16 cellular contexts compared by ENCODE assay signal in the genomic region with DNA sequence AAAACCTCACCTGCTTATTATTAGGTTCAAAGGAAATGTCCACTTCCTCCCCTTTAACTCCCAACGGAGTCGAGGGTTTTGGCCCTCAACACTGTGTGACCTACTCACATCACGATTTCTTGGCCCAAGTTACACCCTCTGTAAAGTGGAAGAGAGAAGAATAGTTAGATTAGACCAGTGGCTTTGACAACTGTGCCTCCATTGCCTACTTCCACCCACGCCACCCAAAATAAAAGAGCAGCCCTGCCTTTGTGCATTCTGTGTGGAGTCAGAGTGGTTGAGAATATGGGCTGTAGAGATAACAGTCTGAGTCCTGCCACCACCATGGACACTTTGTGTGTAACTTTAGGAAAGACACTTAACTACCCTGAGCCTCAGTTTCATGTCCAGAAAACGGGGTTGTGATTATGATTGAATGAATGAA. TPM values are rescaled to one million over a fixed set of nuclear protein-coding genes. Genes with fewer than 3 reads are reported as not detected.
DNase-seq lines count a peak whose midpoint lies in the region; ATAC-seq and TF ChIP-seq lines count a peak whose summit lies in the region.
"Had no signal": no experiment of that assay in that cellular context is flagged by ENCODE, and none has a peak within 500 bp of the region (broad histone marks: within the 10 kb centered on the region; RNA-seq: fewer than 3 reads in every experiment).

No MANE protein-coding gene starts in this region.

- no peak overlapping the region for H3K23ac ChIP-seq in H9 (ENCODE audit: insufficient read length, low read depth, low read length)

- H3K9me3 ChIP-seq in BLaER1 treated with 17β-estradiol and CSF1 and Interleukin-3, amounts not matched to agents 10 nM and 100 nM (replicated peaks in 1 of 11): no peaks in the 10 kb centered on the region
- H3K9me3 ChIP-seq in H9 (ENCODE audit: control insufficient read depth, low read depth, low read length) (no peaks in the 10 kb centered on the region), psoas muscle (no peaks in the 10 kb centered on the region)

- ATAC-seq in psoas muscle: no peak
- ATAC-seq: HCT116, PC-3 had no signal

- H3K9ac ChIP-seq in BLaER1 treated with 17β-estradiol and CSF1 and Interleukin-3, amounts not matched to agents 10 nM and 100 nM: no peak overlapping the region; a peak in 2 of 22 replicates
- H3K9ac ChIP-seq in H9 (ENCODE audit: extremely low read depth, insufficient read length, low read length): no peak overlapping the region
- H3K9ac ChIP-seq: GM23248 had no signal

- no peak overlapping the region for H3K4me3 ChIP-seq in BLaER1 treated with 17β-estradiol and CSF1 and Interleukin-3, amounts not matched to agents 10 nM and 100 nM
- H3K4me3 ChIP-seq in psoas muscle: no peak overlapping the region
- H3K4me3 ChIP-seq: GM23248 had no signal

- H3K36me3 ChIP-seq in BLaER1 treated with 17β-estradiol and CSF1 and Interleukin-3, amounts not matched to agents 10 nM and 100 nM: no peaks in the 10 kb centered on the region; a peak in 3 of 22 replicates
- H3K36me3 ChIP-seq in psoas muscle (ENCODE audit: insufficient read depth in 1 of 2, low read depth in 1 of 2): no peaks in the 10 kb centered on the region

- DNase-seq in H9: no peak
- no peak for DNase-seq in psoas muscle
- DNase-seq in COR-L47 (lab: John Stamatoyannopoulos, UW): no peak
- DNase-seq in caudate nucleus (lab: John Stamatoyannopoulos, UW): no peak
- no peak for DNase-seq in dermis blood vessel endothelial cell
- DNase-seq: GM23248, KG1, NCI-H187 treated with DMSO at 0.1 percent for 48 hours, NCI-H345, NCI-H524 treated with DMSO at 0.1 percent for 48 hours, PC-3 had no signal

- H3K23me2 ChIP-seq in H9 (ENCODE audit: insufficient read length, low read depth, low read length, poor library complexity, severe bottlenecking): peaks cover 3% of the 10 kb centered on the region

- H4K91ac ChIP-seq in H9 (ENCODE audit: insufficient read length, low read depth, low read length): no peak overlapping the region

- intact Hi-C loops in psoas muscle (cut with DNase I): no loop called here

- H3K36me3 Mint-ChIP-seq in H9 (ENCODE audit: insufficient read depth in 1 of 3, low read depth in 3 of 3): peaks cover 0 to 4% (median 0%) of the 10 kb centered on the region in 3 experiments; a peak in 2 of 7 replicates
- H3K36me3 Mint-ChIP-seq in brain: no peaks in the 10 kb centered on the region

- H3T11ph ChIP-seq in H9 (ENCODE audit: low read length): no peak overlapping the region

- H3K27me3 ChIP-seq in BLaER1 treated with 17β-estradiol and CSF1 and Interleukin-3, amounts not matched to agents 10 nM and 100 nM: no peaks in the 10 kb centered on the region
- H3K27me3 ChIP-seq in H9 (ENCODE audit: insufficient read depth, low read length): no peaks in the 10 kb centered on the region
- no peaks in the 10 kb centered on the region for H3K27me3 ChIP-seq in psoas muscle (ENCODE audit: insufficient read depth in 3 of 3, low read length in 2 of 3)

- no CpG with 5 or more reads among the region's 5 CpGs for WGBS in H9 (ENCODE audit: extremely low coverage, insufficient read length, low lambda C conversion rate)
- WGBS in psoas muscle, 3 donors: 36 to 44% (median 37%) methylated on average over 5 of the region's 5 CpGs

- H3K4me1 Mint-ChIP-seq in H9: peaks cover 13 to 16% of the 10 kb centered on the region in 2 experiments
- peaks cover 45% of the 10 kb centered on the region for H3K4me1 Mint-ChIP-seq in brain

- peak overlapping the region; percentile 49 for H2BK20ac ChIP-seq in H9 (ENCODE audit: low read depth, low read length, poor library complexity, severe bottlenecking)

- no peak overlapping the region for H3K18ac ChIP-seq in H9 (ENCODE audit: insufficient read length, low read depth, low read length)

- peaks cover 2% of the 10 kb centered on the region; the same call in 1 of the 2 replicates for H3K79me2 ChIP-seq in H9 (ENCODE audit: insufficient read depth, low read length)

- H3K4ac ChIP-seq in H9 (ENCODE audit: low read depth, low read length): no peak overlapping the region

- H4K8ac ChIP-seq in H9 (replicated peaks; ENCODE audit: insufficient read length, low read depth, low read length): no peak overlapping the region

- peaks cover 29 to 43% (median 35%) of the 10 kb centered on the region in 10 experiments for H3K4me1 ChIP-seq in BLaER1 treated with 17β-estradiol and CSF1 and Interleukin-3, amounts not matched to agents 10 nM and 100 nM
- H3K4me1 ChIP-seq in H9 (ENCODE audit: insufficient read depth, low read length) (peaks cover 4% of the 10 kb centered on the region; the same call in 1 of the 2 replicates), psoas muscle (peaks cover 33% of the 10 kb centered on the region)

- no peak overlapping the region for H2BK5ac ChIP-seq in H9 (ENCODE audit: insufficient read length, low read length)

- H4K20me1 ChIP-seq in BLaER1 treated with 17β-estradiol and CSF1 and Interleukin-3, amounts not matched to agents 10 nM and 100 nM: no peaks in the 10 kb centered on the region
- no peaks in the 10 kb centered on the region for H4K20me1 ChIP-seq in H9 (ENCODE audit: control insufficient read depth, insufficient read depth, insufficient read length)

- H4K5ac ChIP-seq in H9 (ENCODE audit: insufficient read length, low read depth, low read length): no peak overlapping the region

- no peak for TF ChIP-seq CTCF in H9 (conservative IDR thresholded peaks at IDR 0.05)
- no peak for TF ChIP-seq CTCF in brain (conservative IDR thresholded peaks at IDR 0.05)
- TF ChIP-seq CTCF in psoas muscle (IDR thresholded peaks at IDR 0.05): no peak

- H3K4me3 Mint-ChIP-seq in H9: peak overlapping the region in 1 of 2 experiments; percentile 5; a peak in 1 of 5 replicates
- peak overlapping the region in 1 of 5 experiments; percentile 48 for H3K4me3 Mint-ChIP-seq in brain

- peak overlapping the region in 4 of 11 experiments; percentile 99 to 100 (median 100); a peak in 8 of 22 replicates for H3K27ac ChIP-seq in BLaER1 treated with 17β-estradiol and CSF1 and Interleukin-3, amounts not matched to agents 10 nM and 100 nM
- H3K27ac ChIP-seq in H9 (ENCODE audit: insufficient read length, low read depth, low read length) (no peak overlapping the region), psoas muscle (peak overlapping the region; percentile 36), caudate nucleus (ENCODE audit: low read depth, low read length) (no peak overlapping the region)
- H3K27ac ChIP-seq: C4-2B, GM23248, RWPE1 had no signal

- H2AK5ac ChIP-seq in H9 (ENCODE audit: insufficient read length, low read length): no peak overlapping the region

- H3K27ac Mint-ChIP-seq in H9 (no peak overlapping the region), brain (peak overlapping the region in 4 of 5 experiments; percentile 0 to 97 (median 68))

- H3K56ac ChIP-seq in H9 (ENCODE audit: insufficient read length, low read depth, low read length): no peak overlapping the region

- H3K4me2 ChIP-seq in BLaER1 treated with 17β-estradiol and CSF1 and Interleukin-3, amounts not matched to agents 10 nM and 100 nM: peak overlapping the region in 9 of 11 experiments; percentile 81 to 97 (median 87); a peak in 16 of 22 replicates
- no peak overlapping the region for H3K4me2 ChIP-seq in H9 (ENCODE audit: insufficient read depth, insufficient read length, low read length)

- no peaks in the 10 kb centered on the region for H3K27me3 Mint-ChIP-seq in H9 (ENCODE audit: low read depth)
- peaks cover 5% of the 10 kb centered on the region for H3K27me3 Mint-ChIP-seq in brain

- H3K9me3 Mint-ChIP-seq in H9 (no peaks in the 10 kb centered on the region), brain (no peaks in the 10 kb centered on the region)

- H2BK12ac ChIP-seq in H9 (ENCODE audit: insufficient read length, low read depth, low read length): no peak overlapping the region

- no peak overlapping the region for H2BK120ac ChIP-seq in H9 (ENCODE audit: low read depth, low read length, poor library complexity, severe bottlenecking)

- H2BK15ac ChIP-seq in H9 (ENCODE audit: low read depth, low read length): no peak overlapping the region

- no peak overlapping the region for H2AFZ ChIP-seq in H9 (ENCODE audit: low read length)
- H2AFZ ChIP-seq: GM23248 had no signal

- H3K14ac ChIP-seq in H9 (ENCODE audit: insufficient read depth, low read length): no peak overlapping the region

- no peaks in the 10 kb centered on the region for H3K79me1 ChIP-seq in H9 (ENCODE audit: insufficient read depth, low read depth, low read length, poor library complexity, severe bottlenecking)

RNA-seq across cellular contexts. Expression of gene HDGF, which starts 4.1 kb away (rescaled TPM):
- total RNA-seq in H9 (2021) (308 and 310 TPM in 2 replicates), psoas muscle (100 to 1,000 TPM; 164 to 240 (median 208) TPM), dermis blood vessel endothelial cell (149 and 294 TPM in 2 replicates)
- polyA plus RNA-seq in brain (ENCODE audit: insufficient read depth, low read depth, low replicate concordance) (502 TPM), psoas muscle (100 to 1,000 TPM; 161 to 367 (median 163) TPM)

RNA-seq across cellular contexts. Expression of gene PRCC, which starts 11.8 kb away (rescaled TPM):
- total RNA-seq in H9 (2021) (129 TPM in 2 replicates), psoas muscle (10 to 100 TPM; 43.7 to 69.3 (median 64.0) TPM), dermis blood vessel endothelial cell (12.3 and 15.6 TPM in 2 replicates)
- polyA plus RNA-seq in brain (ENCODE audit: insufficient read depth, low read depth, low replicate concordance) (111 TPM), psoas muscle (100 to 1,000 TPM in 1 of 3 donors, 10 to 100 TPM in 2; 46.8 to 107 (median 72.0) TPM)

RNA-seq across cellular contexts. Expression of gene MRPL24, which starts 14.7 kb away (rescaled TPM):
- 27.3 and 29.0 TPM in 2 replicates for total RNA-seq in H9 (2021)
- 111 TPM for polyA plus RNA-seq in brain (ENCODE audit: insufficient read depth, low read depth, low replicate concordance)
- 100 to 1,000 TPM in 2 of 4 donors, 10 to 100 TPM in 2; 86.1 to 137 (median 99.8) TPM for total RNA-seq in psoas muscle
- polyA plus RNA-seq in psoas muscle: 100 to 1,000 TPM; 140 to 174 (median 146) TPM
- total RNA-seq in dermis blood vessel endothelial cell: 31.0 and 34.7 TPM in 2 replicates

RNA-seq across cellular contexts. Expression of gene ISG20L2, which starts 27.0 kb away (rescaled TPM):
- 52.4 and 57.6 TPM in 2 replicates for total RNA-seq in H9 (2021)
- polyA plus RNA-seq in brain (ENCODE audit: insufficient read depth, low read depth, low replicate concordance): 41.5 TPM
- total RNA-seq in psoas muscle: 10 to 100 TPM in 3 of 4 donors, 1 to 10 TPM in 1; 7.4 to 19.8 (median 16.5) TPM
- polyA plus RNA-seq in psoas muscle: 10 to 100 TPM in 2 of 3 donors, 1 to 10 TPM in 1; 7.6 to 20.4 (median 20.2) TPM
- total RNA-seq in dermis blood vessel endothelial cell: 8.7 and 11.7 TPM in 2 replicates

RNA-seq across cellular contexts. Expression of gene METTL25B, which starts 27.3 kb away (rescaled TPM):
- total RNA-seq in H9 (2021) (24.4 and 26.2 TPM in 2 replicates), psoas muscle (10 to 100 TPM; 18.5 to 32.1 (median 28.5) TPM), dermis blood vessel endothelial cell (11.8 and 13.3 TPM in 2 replicates)
- polyA plus RNA-seq in brain (ENCODE audit: insufficient read depth, low read depth, low replicate concordance) (46.8 TPM), psoas muscle (10 to 100 TPM; 22.1 to 31.5 (median 27.0) TPM)

Comparison
In these comparisons a context has a peak if more than half of its experiments do, and no peak if none do; other contexts are left out.
1. H3K27ac Mint-ChIP-seq: peak in brain (4 of 5); none in H9 (0 of 3).